Comparison of ENCODE assay signal across 10 cellular contexts in the genomic region with DNA sequence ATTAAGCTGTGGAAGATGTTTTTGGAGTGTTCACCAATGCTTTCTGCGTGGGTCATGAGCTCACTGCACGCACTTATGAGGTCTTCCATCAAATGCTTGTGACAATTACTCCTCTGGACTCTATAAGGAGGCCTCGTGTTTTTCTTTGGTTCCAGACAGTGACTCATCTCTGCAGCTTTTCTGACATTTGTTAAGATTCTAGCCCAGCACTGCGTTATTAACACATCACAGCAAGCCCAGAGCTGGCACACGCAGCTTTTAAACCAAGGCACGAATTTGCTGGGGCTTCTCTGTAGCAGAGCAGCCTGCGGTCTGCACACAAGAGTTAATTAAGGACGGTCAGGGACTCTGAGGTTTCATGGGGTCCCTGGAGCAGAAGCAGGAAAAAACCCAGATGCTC. TPM values are rescaled to one million over a fixed set of nuclear protein-coding genes. Genes with fewer than 3 reads are reported as not detected.
A peak's percentile ranks its signal among the peaks of the same experiment; 100 is the strongest.
DNase-seq lines count a peak whose midpoint lies in the region; ATAC-seq and TF ChIP-seq lines count a peak whose summit lies in the region.
"Had no signal": no experiment of that assay in that cellular context is flagged by ENCODE, and none has a peak within 500 bp of the region (broad histone marks: within the 10 kb centered on the region; RNA-seq: fewer than 3 reads in every experiment).

No MANE protein-coding gene starts in this region.

- H3K36me3 Mint-ChIP-seq in brain: no peaks in the 10 kb centered on the region

- TF ChIP-seq CTCF in heart left ventricle (IDR thresholded peaks at IDR 0.05) (no peak), right atrium auricular region (IDR thresholded peaks at IDR 0.05) (no peak), brain (conservative IDR thresholded peaks at IDR 0.05) (no peak), lower lobe of right lung (IDR thresholded peaks at IDR 0.05) (no peak), GM20000 (IDR thresholded peaks at IDR 0.05; ENCODE audit: extremely low read depth, missing control alignments) (no peak)

- TF ChIP-seq POLR2A in heart left ventricle (IDR thresholded peaks at IDR 0.05): no peak

- peaks cover 8% of the 10 kb centered on the region for H3K27me3 Mint-ChIP-seq in brain

- H3K4me1 Mint-ChIP-seq in brain: peaks cover 63% of the 10 kb centered on the region

- H3K36me3 ChIP-seq in heart left ventricle (peaks cover 0 to 2% (median 0%) of the 10 kb centered on the region in 9 donors), right atrium auricular region (no peaks in the 10 kb centered on the region), lower lobe of right lung (no peaks in the 10 kb centered on the region), aorta (ENCODE audit: control insufficient read depth in 1 of 2, insufficient read depth in 2 of 2, low read length in 1 of 2) (no peaks in the 10 kb centered on the region)

- peak overlapping the region in 3 of 5 experiments; percentile 4 to 19 (median 17) for H3K4me3 Mint-ChIP-seq in brain

- H3K27ac ChIP-seq in heart left ventricle (peak overlapping the region in 1 of 12 donors; percentile 1), right atrium auricular region (no peak overlapping the region), lower lobe of right lung (no peak overlapping the region), aorta (ENCODE audit: low read depth in 1 of 2, low read length in 2 of 2) (no peak overlapping the region)

- no peaks in the 10 kb centered on the region for H3K9me3 Mint-ChIP-seq in brain

- 54 to 70% (median 64%) methylated on average over 8 of the region's 8 CpGs for WGBS in heart left ventricle, 4 donors
- WGBS in aorta, 2 donors: 30 to 38% methylated on average over 8 of the region's 8 CpGs

- DNase-seq in heart left ventricle (peak in 1 of 5 donors; percentile 40), right atrium auricular region (ENCODE audit: low spot score) (no peak), lower lobe of right lung (peak; percentile 10), aorta (no peak), GM20000 (ENCODE audit: low spot score) (no peak), HPDE6-E6E7 (ENCODE audit: extremely low spot score) (no peak)
- no peak for DNase-seq in effector CD8-positive, alpha-beta T cell (lab: John Stamatoyannopoulos, UW)
- DNase-seq: activated CD8-positive, alpha-beta memory T cell treated with anti-CD3 and anti-CD28 coated beads for 24 hours; stimulated activated CD4-positive, alpha-beta T cell treated with anti-CD3 and anti-CD28 coated beads, Interleukin-4, amount 100 ng/mL, for 1 hour had no signal

- intact Hi-C loops in heart left ventricle (cut with DNase I) (no loop called here), lower lobe of right lung (cut with DNase I) (no loop called here), aorta (cut with DNase I) (no loop called here)

- ATAC-seq in heart left ventricle: peak in 3 of 4 donors; percentile 24 to 76 (median 39)
- ATAC-seq in lower lobe of right lung: no peak
- ATAC-seq in aorta (ENCODE audit: low FRiP score): peak; percentile 49

- H3K27me3 ChIP-seq in heart left ventricle: peaks cover 0 to 22% (median 0%) of the 10 kb centered on the region in 9 donors
- H3K27me3 ChIP-seq in right atrium auricular region: no peaks in the 10 kb centered on the region
- no peaks in the 10 kb centered on the region for H3K27me3 ChIP-seq in lower lobe of right lung (ENCODE audit: low read depth)
- no peaks in the 10 kb centered on the region for H3K27me3 ChIP-seq in aorta (ENCODE audit: control insufficient read depth in 1 of 2, insufficient read depth in 2 of 2, low read length in 1 of 2)

- no peak overlapping the region for H3K4me3 ChIP-seq in heart left ventricle
- H3K4me3 ChIP-seq in right atrium auricular region: no peak overlapping the region
- no peak overlapping the region for H3K4me3 ChIP-seq in lower lobe of right lung
- H3K4me3 ChIP-seq in aorta (ENCODE audit: low read length in 2 of 2): no peak overlapping the region

- H3K27ac Mint-ChIP-seq in brain: peak overlapping the region; percentile 84 to 96 (median 94)

- H3K9me3 ChIP-seq in heart left ventricle (no peaks in the 10 kb centered on the region), right atrium auricular region (no peaks in the 10 kb centered on the region), lower lobe of right lung (no peaks in the 10 kb centered on the region), aorta (ENCODE audit: control insufficient read depth, low read length) (no peaks in the 10 kb centered on the region)

- H3K4me1 ChIP-seq in heart left ventricle: no peaks in the 10 kb centered on the region
- H3K4me1 ChIP-seq in right atrium auricular region: no peaks in the 10 kb centered on the region
- H3K4me1 ChIP-seq in lower lobe of right lung: no peaks in the 10 kb centered on the region
- no peaks in the 10 kb centered on the region for H3K4me1 ChIP-seq in aorta (ENCODE audit: control insufficient read depth in 1 of 2, insufficient read depth in 2 of 2, low read length in 2 of 2)

RNA-seq across cellular contexts. Expression of gene MEG3, which starts 16.9 kb away (rescaled TPM):
- total RNA-seq in heart left ventricle: 10 to 100 TPM in 4 of 9 donors, 1 to 10 TPM in 5; 3.6 to 37.7 (median 9.9) TPM
- 10 to 100 TPM in 1 of 2 donors, 1 to 10 TPM in 1; 5.6 to 36.7 TPM for polyA plus RNA-seq in heart left ventricle
- total RNA-seq in right atrium auricular region: 1 to 10 TPM; 6.5 to 9.5 TPM
- polyA plus RNA-seq in brain (ENCODE audit: insufficient read depth, low read depth, low replicate concordance): 33.5 TPM
- 16.6 TPM for total RNA-seq in lower lobe of right lung
- 100 to 1,000 TPM in 1 of 2 donors, 10 to 100 TPM in 1; 51.2 to 246 TPM for total RNA-seq in aorta
- polyA plus RNA-seq in aorta: 100 to 1,000 TPM in 1 of 2 donors, 10 to 100 TPM in 1; 21.4 to 454 TPM

Comparison
In these comparisons a context has a peak if more than half of its experiments do, and no peak if none do; other contexts are left out.
1. ATAC-seq: peak in heart left ventricle (3 of 4) and aorta (single experiment); none in lower lobe of right lung (0 of 2).